ENCODE assay signal across 8 cellular contexts in genomic region chr5:83076742-83077661, GRCh38. TPM values are rescaled to one million over a fixed set of nuclear protein-coding genes. Genes with fewer than 3 reads are reported as not detected.
A peak's percentile ranks its signal among the peaks of the same experiment; 100 is the strongest.
DNase-seq lines count a peak whose midpoint lies in the region; ATAC-seq and TF ChIP-seq lines count a peak whose summit lies in the region.

A gene with protein sequence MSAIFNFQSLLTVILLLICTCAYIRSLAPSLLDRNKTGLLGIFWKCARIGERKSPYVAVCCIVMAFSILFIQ (minus strand): TSS chr5:83077394. CDS start chr5:83077323, 71 bp downstream.
Gene XRCC4 (plus strand): TSS chr5:83077547. CDS start chr5:83104920, 27,373 bp downstream.

- peaks cover 17% of the 10 kb centered on the region for H3K36me3 Mint-ChIP-seq in natural killer cell treated with Interleukin-12 subunit alpha and Interleukin-12 subunit beta and Interleukin-15 and Interleukin-18, amount 100 ng/mL, for 72 hours

- peak; percentile 100 for ATAC-seq in natural killer cell treated with Interleukin-12 subunit alpha and Interleukin-12 subunit beta and Interleukin-15 and Interleukin-18, amount 100 ng/mL, for 72 hours
- peak; percentile 100 for ATAC-seq in stimulated activated naive CD8-positive, alpha-beta T cell treated with anti-CD3 and anti-CD28 coated beads, Interleukin-15, Interleukin-2, amounts not matched to agents 100 U/mL and 50 U/mL, for 24 hours

- no peak for TF ChIP-seq CTCF in fibroblast of pulmonary artery (IDR thresholded peaks at IDR 0.05; ENCODE audit: low read length, missing control alignments)

- no peaks in the 10 kb centered on the region for H3K27me3 ChIP-seq in H7 (ENCODE audit: control insufficient read depth, insufficient read depth, low read length)

- H3K4me3 ChIP-seq in H7 (ENCODE audit: insufficient read depth, low read depth, low read length), result peak within 1 kb of the TSS; percentile 67
- peak within 1 kb of the TSS; percentile 85 for H3K4me3 ChIP-seq in fibroblast of pulmonary artery (replicated peaks; ENCODE audit: low read depth, low read length)

- no peaks in the 10 kb centered on the region for H3K36me3 ChIP-seq in H7 (replicated peaks; ENCODE audit: control insufficient read depth, insufficient read depth, low read length)

- peak within 1 kb of the TSS; percentile 98 for H3K4me3 Mint-ChIP-seq in natural killer cell treated with Interleukin-12 subunit alpha and Interleukin-12 subunit beta and Interleukin-15 and Interleukin-18, amount 100 ng/mL, for 72 hours

- peaks cover 38 to 53% of the 10 kb centered on the region in 2 donors for H3K4me1 Mint-ChIP-seq in natural killer cell treated with Interleukin-12 subunit alpha and Interleukin-12 subunit beta and Interleukin-15 and Interleukin-18, amount 100 ng/mL, for 72 hours (ENCODE audit: low read depth in 2 of 2)

- H3K27ac Mint-ChIP-seq in natural killer cell treated with Interleukin-12 subunit alpha and Interleukin-12 subunit beta and Interleukin-15 and Interleukin-18, amount 100 ng/mL, for 72 hours, result peak within 1 kb of the TSS; percentile 98

- DNase-seq in ELF-1 (ENCODE audit: low read depth, low spot score), result peak; percentile 98
- DNase-seq in H7, result peak; percentile 82
- DNase-seq in M059J (ENCODE audit: low read depth), result peak; percentile 99
- peak; percentile 99 for DNase-seq in SHP77 (lab: John Stamatoyannopoulos, UW)
- DNase-seq in activated effector memory CD4-positive, alpha-beta T cell treated with Interleukin-2 at 50 U/mL for 16 hours, result peak; percentile 90
- DNase-seq in fibroblast of pulmonary artery (ENCODE audit: low read depth), result peak; percentile 99
- DNase-seq in natural killer cell treated with Interleukin-12 subunit alpha and Interleukin-12 subunit beta and Interleukin-15 and Interleukin-18, amount 100 ng/mL, for 72 hours (ENCODE audit: low spot score), result peak; percentile 98
- DNase-seq in stimulated activated naive CD8-positive, alpha-beta T cell treated with anti-CD3 and anti-CD28 coated beads, Interleukin-15, Interleukin-2, amounts not matched to agents 100 U/mL and 50 U/mL, for 24 hours, result peak; percentile 90

- H3K27me3 Mint-ChIP-seq in natural killer cell treated with Interleukin-12 subunit alpha and Interleukin-12 subunit beta and Interleukin-15 and Interleukin-18, amount 100 ng/mL, for 72 hours, result no peaks in the 10 kb centered on the region

- no peaks in the 10 kb centered on the region for H3K9me3 Mint-ChIP-seq in natural killer cell treated with Interleukin-12 subunit alpha and Interleukin-12 subunit beta and Interleukin-15 and Interleukin-18, amount 100 ng/mL, for 72 hours

RNA-seq across cellular contexts. Expression of the first gene that starts in this region (rescaled TPM):
- total RNA-seq in H7 (2014; rRNA removed; shearing (Covaris generic)), result 76.5 and 104 TPM in 2 replicates
- 79.1 and 163 TPM in 2 replicates for total RNA-seq in M059J (2014; rRNA removed; shearing (Covaris generic))
- total RNA-seq in natural killer cell treated with Interleukin-12 subunit alpha and Interleukin-12 subunit beta and Interleukin-15 and Interleukin-18, amount 100 ng/mL, for 72 hours, result 100 to 1,000 TPM in 1 of 2 donors, 10 to 100 TPM in 1; 56.9 to 125 TPM

RNA-seq across cellular contexts. Expression of gene XRCC4, which starts in this region (rescaled TPM):
- 12.2 and 19.3 TPM in 2 replicates for total RNA-seq in H7 (2014; rRNA removed; shearing (Covaris generic))
- 12.8 and 17.1 TPM in 2 replicates for total RNA-seq in M059J (2014; rRNA removed; shearing (Covaris generic))
- total RNA-seq in natural killer cell treated with Interleukin-12 subunit alpha and Interleukin-12 subunit beta and Interleukin-15 and Interleukin-18, amount 100 ng/mL, for 72 hours, result 10 to 100 TPM; 10.2 to 13.9 TPM

Comparison
In these comparisons a context has a peak if more than half of its experiments do, and no peak if none do; other contexts are left out.
1. Peak in every context shown above with its lines: DNase-seq, ATAC-seq and H3K4me3 ChIP-seq.